27 cellular contexts compared by ENCODE assay signal in genomic region chr5:156232251-156232869, GRCh38.
"Had no signal": no experiment of that assay in that cellular context is flagged by ENCODE, and none has a peak within 500 bp of the region (broad histone marks: within the 10 kb centered on the region; RNA-seq: fewer than 3 reads in every experiment).

No MANE protein-coding gene starts in this region.

- H3K9me3 ChIP-seq: left lung, lower lobe of right lung, neutrophil, right atrium auricular region, right lobe of liver, testis, thyroid gland, transverse colon, upper lobe of left lung, vagina had no signal

- H3K27me3 ChIP-seq: left lung, neural progenitor cell, neutrophil, right atrium auricular region, right lobe of liver, stomach, testis, thyroid gland, transverse colon, upper lobe of left lung, vagina had no signal

- H3K4me3 ChIP-seq: left lung, lower lobe of right lung, neural progenitor cell, right atrium auricular region, right lobe of liver, smooth muscle cell, stomach, testis, thyroid gland, transverse colon, upper lobe of left lung, vagina had no signal

- H3K36me3 ChIP-seq: left lung, lower lobe of right lung, neural progenitor cell, neutrophil, right atrium auricular region, right lobe of liver, stomach, thyroid gland, transverse colon, upper lobe of left lung, vagina had no signal

- H3K4me1 ChIP-seq: left lung, lower lobe of right lung, neural progenitor cell, right atrium auricular region, right lobe of liver, stomach, testis, thyroid gland, transverse colon, upper lobe of left lung, vagina had no signal

- H3K27ac ChIP-seq: left lung, lower lobe of right lung, neural progenitor cell, neutrophil, right atrium auricular region, right lobe of liver, stomach, testis, thyroid gland, transverse colon, upper lobe of left lung, vagina had no signal

- DNase-seq: hypothalamus; immature natural killer cell; kidney; left colon; left lung; lower lobe of right lung; mammary epithelial cell; mesenchymal stem cell; naive thymus-derived CD8-positive, alpha-beta T cell; occipital lobe; right lobe of liver; stimulated activated CD4-positive, alpha-beta T cell treated with anti-CD3 and anti-CD28 coated beads, Interleukin-12 subunit alpha, Interleukin-12 subunit beta, amount 100 ng/mL, for 4 hours; stimulated activated CD4-positive, alpha-beta T cell treated with anti-CD3 and anti-CD28 coated beads, Interleukin-15, amount 100 ng/mL, for 24 hours; stimulated activated CD4-positive, alpha-beta T cell treated with anti-CD3 and anti-CD28 coated beads, Interleukin-2, amount 100 ng/mL, for 24 hours; stimulated activated CD4-positive, alpha-beta T cell treated with anti-CD3 and anti-CD28 coated beads, Interleukin-4, amount 100 ng/mL, for 1 hour; stimulated activated naive B cell treated with anti-CD40 and anti-IgM and Interleukin-4, amounts not matched to agents 10 μg/mL and 1 μg/mL and 100 μg/mL, for 72 hours; stimulated activated naive CD8-positive, alpha-beta T cell treated with anti-CD3 and anti-CD28 coated beads, Interleukin-15, Interleukin-2, amounts not matched to agents 100 U/mL and 50 U/mL, for 24 hours; stomach; testis; thyroid gland; transverse colon; upper lobe of left lung had no signal

- ATAC-seq: left colon; left lung; lower lobe of right lung; naive thymus-derived CD8-positive, alpha-beta T cell; right lobe of liver; stimulated activated naive B cell treated with anti-CD40 and anti-IgM and Interleukin-4, amounts not matched to agents 10 μg/mL and 1 μg/mL and 100 μg/mL, for 72 hours; stimulated activated naive CD8-positive, alpha-beta T cell treated with anti-CD3 and anti-CD28 coated beads, Interleukin-15, Interleukin-2, amounts not matched to agents 100 U/mL and 50 U/mL, for 24 hours had no signal
